ENCODE assay signal across 19 cellular contexts in the genomic region with DNA sequence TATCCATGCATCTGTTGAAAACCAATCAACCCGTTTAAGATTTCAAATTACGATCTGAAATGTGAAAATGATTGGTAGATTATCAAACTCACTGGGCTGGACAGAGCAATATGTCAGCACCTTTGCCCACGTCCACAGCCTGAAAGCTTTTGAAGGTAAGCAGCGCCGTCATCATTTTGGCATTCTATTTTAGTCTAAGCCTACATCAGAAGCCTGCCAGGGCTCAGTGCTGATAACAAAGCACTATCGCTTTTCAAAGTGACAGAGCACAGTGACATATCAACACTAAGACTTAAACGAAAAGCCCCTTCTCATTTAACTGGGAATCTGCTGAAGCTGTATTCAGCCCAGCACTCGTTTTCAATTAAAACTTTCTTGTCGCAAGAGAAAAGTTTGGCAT.
"Had no signal": no experiment of that assay in that cellular context is flagged by ENCODE, and none has a peak within 500 bp of the region (broad histone marks: within the 10 kb centered on the region; RNA-seq: fewer than 3 reads in every experiment).

No MANE protein-coding gene starts in this region.

- H3K9me3 ChIP-seq: colonic mucosa, heart right ventricle, mucosa of descending colon, pancreas, prostate gland, testis, tibial nerve had no signal

- H3K27ac Mint-ChIP-seq: natural killer cell; stimulated activated naive B cell treated with anti-CD40 and anti-IgM and Interleukin-4, amounts not matched to agents 10 μg/mL and 1 μg/mL and 100 μg/mL, for 72 hours; stimulated activated naive CD8-positive, alpha-beta T cell treated with anti-CD3 and anti-CD28 coated beads, Interleukin-15, amount 100 ng/mL, for 72 hours had no signal

- H3K4me3 Mint-ChIP-seq: natural killer cell; stimulated activated naive B cell treated with anti-CD40 and anti-IgM and Interleukin-4, amounts not matched to agents 10 μg/mL and 1 μg/mL and 100 μg/mL, for 72 hours; stimulated activated naive CD8-positive, alpha-beta T cell treated with anti-CD3 and anti-CD28 coated beads, Interleukin-15, amount 100 ng/mL, for 72 hours had no signal

- H3K27me3 Mint-ChIP-seq: stimulated activated naive B cell treated with anti-CD40 and anti-IgM and Interleukin-4, amounts not matched to agents 10 μg/mL and 1 μg/mL and 100 μg/mL, for 72 hours; stimulated activated naive CD8-positive, alpha-beta T cell treated with anti-CD3 and anti-CD28 coated beads, Interleukin-15, amount 100 ng/mL, for 72 hours had no signal

- H3K27ac ChIP-seq: colonic mucosa, heart right ventricle, pancreas, prostate gland, testis, tibial nerve had no signal

- H3K4me1 Mint-ChIP-seq: natural killer cell; stimulated activated naive B cell treated with anti-CD40 and anti-IgM and Interleukin-4, amounts not matched to agents 10 μg/mL and 1 μg/mL and 100 μg/mL, for 72 hours; stimulated activated naive CD8-positive, alpha-beta T cell treated with anti-CD3 and anti-CD28 coated beads, Interleukin-15, amount 100 ng/mL, for 72 hours had no signal

- H3K27me3 ChIP-seq: colonic mucosa, heart right ventricle, pancreas, testis, tibial nerve had no signal

- H3K4me3 ChIP-seq: colonic mucosa, heart right ventricle, mucosa of descending colon, pancreas, prostate gland, testis, tibial nerve had no signal

- H3K4me1 ChIP-seq: colonic mucosa, heart right ventricle, pancreas, prostate gland, testis, tibial nerve had no signal

- ATAC-seq: esophagus mucosa; left lobe of liver; mucosa of descending colon; natural killer cell; sciatic nerve; stimulated activated naive B cell treated with anti-CD40 and anti-IgM and Interleukin-4, amounts not matched to agents 10 μg/mL and 1 μg/mL and 100 μg/mL, for 72 hours; stimulated activated naive CD8-positive, alpha-beta T cell treated with anti-CD3 and anti-CD28 coated beads, Interleukin-15, amount 100 ng/mL, for 72 hours had no signal

- H3K36me3 Mint-ChIP-seq: natural killer cell; stimulated activated naive B cell treated with anti-CD40 and anti-IgM and Interleukin-4, amounts not matched to agents 10 μg/mL and 1 μg/mL and 100 μg/mL, for 72 hours had no signal

- H3K36me3 ChIP-seq: colonic mucosa, heart right ventricle, pancreas, prostate gland, tibial nerve had no signal

- H3K9me3 Mint-ChIP-seq: stimulated activated naive B cell treated with anti-CD40 and anti-IgM and Interleukin-4, amounts not matched to agents 10 μg/mL and 1 μg/mL and 100 μg/mL, for 72 hours had no signal

- DNase-seq: colonic mucosa; dermis blood vessel endothelial cell; heart right ventricle; hypothalamus; mammary epithelial cell; mucosa of descending colon; natural killer cell; occipital lobe; stimulated activated CD4-positive, alpha-beta T cell treated with anti-CD3 and anti-CD28 coated beads, Interleukin-2, amount 100 ng/mL, for 24 hours; stimulated activated CD4-positive, alpha-beta T cell treated with anti-CD3 and anti-CD28 coated beads, Interleukin-4, amount 100 ng/mL, for 4 hours; stimulated activated naive B cell treated with anti-CD40 and anti-IgM and Interleukin-4, amounts not matched to agents 10 μg/mL and 1 μg/mL and 100 μg/mL, for 72 hours; stimulated activated naive CD8-positive, alpha-beta T cell treated with anti-CD3 and anti-CD28 coated beads, Interleukin-15, amount 100 ng/mL, for 72 hours; testis had no signal
